In genomic region chr5:95647886-95648860, GRCh38 we compare ENCODE assay signal across 11 cellular contexts. TPM values are rescaled to one million over a fixed set of nuclear protein-coding genes. Genes with fewer than 3 reads are reported as not detected.
DNase-seq lines count a peak whose midpoint lies in the region; ATAC-seq and TF ChIP-seq lines count a peak whose summit lies in the region.
"Had no signal": no experiment of that assay in that cellular context is flagged by ENCODE, and none has a peak within 500 bp of the region (broad histone marks: within the 10 kb centered on the region; RNA-seq: fewer than 3 reads in every experiment).

No MANE protein-coding gene starts in this region.

- H3K27ac ChIP-seq in SJSA1 (0 out of 2 replicates have a peak overlapping the region, but pooled peaks have one; percentile 4), esophagus muscularis mucosa (replicated peaks in 1 of 4) (peak overlapping the region; percentile 93 to 97 (median 96)), suprapubic skin (peak overlapping the region; percentile 97)

- no peak for TF ChIP-seq CTCF in esophagus muscularis mucosa (IDR thresholded peaks at IDR 0.05)
- no peak for TF ChIP-seq CTCF in suprapubic skin (IDR thresholded peaks at IDR 0.05)
- no peak for TF ChIP-seq CTCF in glutamatergic neuron (IDR thresholded peaks at IDR 0.05; ENCODE audit: partially characterized antibody, unreplicated experiment)

- ATAC-seq in HG02840 (IDR thresholded peaks at IDR 0.05; ENCODE audit: low FRiP score, unreplicated experiment) = no peak

- TF ChIP-seq EP300 in esophagus muscularis mucosa (IDR thresholded peaks at IDR 0.05) = no peak
- no peak for TF ChIP-seq EP300 in suprapubic skin (IDR thresholded peaks at IDR 0.05)

- H3K4me1 Mint-ChIP-seq in activated naive CD4-positive, alpha-beta T cell treated with anti-CD3 and anti-CD28 coated beads for 36 hours (ENCODE audit: low read depth) = peaks cover 34% of the 10 kb centered on the region
- H3K4me1 Mint-ChIP-seq in glutamatergic neuron (ENCODE audit: low read depth, unreplicated experiment) = no peaks in the 10 kb centered on the region

- H3K9me3 Mint-ChIP-seq in activated naive CD4-positive, alpha-beta T cell treated with anti-CD3 and anti-CD28 coated beads for 36 hours = no peaks in the 10 kb centered on the region
- no peaks in the 10 kb centered on the region for H3K9me3 Mint-ChIP-seq in glutamatergic neuron (ENCODE audit: unreplicated experiment)

- intact Hi-C loops in activated naive CD4-positive, alpha-beta T cell treated with anti-CD3 and anti-CD28 coated beads for 36 hours (cut with micrococcal nuclease) = loop anchor here (1.0 to 10.0 kb wide), 9 partner anchors 64 to 1534 kb away; partner anchors contain the start of genes CAST, ERAP1 and RIOK2
- intact Hi-C loops in esophagus muscularis mucosa (cut with DNase I) = loop anchor here (5.0 to 10.0 kb wide), 2 partner anchors 84 to 687 kb away; partner anchors contain the start of gene RHOBTB3

- no peaks in the 10 kb centered on the region for H3K27me3 Mint-ChIP-seq in activated naive CD4-positive, alpha-beta T cell treated with anti-CD3 and anti-CD28 coated beads for 36 hours (ENCODE audit: low read depth)
- no peaks in the 10 kb centered on the region for H3K27me3 Mint-ChIP-seq in glutamatergic neuron (ENCODE audit: unreplicated experiment)

- H3K36me3 ChIP-seq in SJSA1 (no peaks in the 10 kb centered on the region; the same call in 1 of the 2 replicates), esophagus muscularis mucosa (peaks cover 0 to 6% (median 0%) of the 10 kb centered on the region in 4 donors), suprapubic skin (no peaks in the 10 kb centered on the region)

- H3K4me1 ChIP-seq in SJSA1 (replicated peaks) (peaks cover 18% of the 10 kb centered on the region), esophagus muscularis mucosa (peaks cover 10 to 20% (median 18%) of the 10 kb centered on the region in 4 donors), suprapubic skin (peaks cover 44% of the 10 kb centered on the region)

- no peak for DNase-seq in activated naive CD4-positive, alpha-beta T cell treated with anti-CD3 and anti-CD28 coated beads for 36 hours
- DNase-seq in activated naive CD4-positive, alpha-beta T cell (lab: John Stamatoyannopoulos, UW) = no peak
- no peak for DNase-seq in SJSA1 (ENCODE audit: low read depth in 1 of 2, low spot score in 2 of 2)
- DNase-seq in esophagus muscularis mucosa (ENCODE audit: extremely low spot score) = no peak
- no peak for DNase-seq in suprapubic skin (ENCODE audit: low spot score in 2 of 2)
- DNase-seq in effector CD8-positive, alpha-beta T cell (lab: John Stamatoyannopoulos, UW) = no peak
- DNase-seq in glutamatergic neuron = no peak
- DNase-seq: NCI-H2171 had no signal

- no peak overlapping the region for H3K4me3 ChIP-seq in SJSA1
- peak overlapping the region in 1 of 4 donors; percentile 63 for H3K4me3 ChIP-seq in esophagus muscularis mucosa
- no peak overlapping the region for H3K4me3 ChIP-seq in suprapubic skin

- peak overlapping the region; percentile 9 for H3K27ac Mint-ChIP-seq in activated naive CD4-positive, alpha-beta T cell treated with anti-CD3 and anti-CD28 coated beads for 36 hours
- no peak overlapping the region for H3K27ac Mint-ChIP-seq in glutamatergic neuron (ENCODE audit: unreplicated experiment)

- WGBS in esophagus muscularis mucosa = 86% methylated on average over 12 of the region's 12 CpGs
- WGBS in suprapubic skin = 77% methylated on average over 12 of the region's 12 CpGs

- no peaks in the 10 kb centered on the region for H3K9me3 ChIP-seq in SJSA1 (replicated peaks)
- no peaks in the 10 kb centered on the region for H3K9me3 ChIP-seq in esophagus muscularis mucosa
- H3K9me3 ChIP-seq in suprapubic skin = no peaks in the 10 kb centered on the region

- CTCF ChIA-PET in activated naive CD4-positive, alpha-beta T cell treated with anti-CD3 and anti-CD28 coated beads for 36 hours (lab: Charles Lee) = interaction anchor here (1.1 to 7.3 kb wide), 7 partner anchors 16 to 954 kb away, joined by 3 to 63 read pairs (median 6); no protein-coding TSS in a partner anchor

- H3K27me3 ChIP-seq in SJSA1 (replicated peaks) (no peaks in the 10 kb centered on the region), esophagus muscularis mucosa (no peaks in the 10 kb centered on the region), suprapubic skin (no peaks in the 10 kb centered on the region)

- H3K36me3 Mint-ChIP-seq in activated naive CD4-positive, alpha-beta T cell treated with anti-CD3 and anti-CD28 coated beads for 36 hours (ENCODE audit: low read depth) = peaks cover 3% of the 10 kb centered on the region
- H3K36me3 Mint-ChIP-seq in glutamatergic neuron (ENCODE audit: unreplicated experiment) = no peaks in the 10 kb centered on the region

- TF ChIP-seq POLR2A in esophagus muscularis mucosa (IDR thresholded peaks at IDR 0.05; ENCODE audit: low read depth) (no peak), suprapubic skin (IDR thresholded peaks at IDR 0.05) (no peak)

- peak overlapping the region; percentile 43 for H3K4me3 Mint-ChIP-seq in activated naive CD4-positive, alpha-beta T cell treated with anti-CD3 and anti-CD28 coated beads for 36 hours
- H3K4me3 Mint-ChIP-seq in glutamatergic neuron (ENCODE audit: unreplicated experiment) = no peak overlapping the region

RNA-seq across cellular contexts. Expression of gene RFESD, which starts 1.6 kb away (rescaled TPM):
- 1 to 10 TPM; 9.1 to 9.7 TPM for total RNA-seq in activated naive CD4-positive, alpha-beta T cell treated with anti-CD3 and anti-CD28 coated beads for 36 hours
- 0.72 and 1.7 TPM in 2 replicates for total RNA-seq in SJSA1 (2014; rRNA removed; shearing (Covaris generic))
- total RNA-seq in esophagus muscularis mucosa = 1 to 10 TPM in 1 of 4 donors, under 1 TPM in 3; 0.63 to 1.7 (median 0.84) TPM
- 1 to 10 TPM; 3.5 to 7.6 (median 4.6) TPM for total RNA-seq in suprapubic skin
- 1.1 TPM for total RNA-seq in glutamatergic neuron (ENCODE audit: unreplicated experiment)

RNA-seq across cellular contexts. Expression of gene GPR150, which starts 28.3 kb away (rescaled TPM):
- total RNA-seq in activated naive CD4-positive, alpha-beta T cell treated with anti-CD3 and anti-CD28 coated beads for 36 hours = under 1 TPM; 0.64 to 0.94 TPM
- 0.18 TPM in 1 of 2 replicates, not detected in the other for total RNA-seq in SJSA1 (2014; rRNA removed; shearing (Covaris generic))
- total RNA-seq in esophagus muscularis mucosa (1 to 10 TPM in 1 of 4 donors, under 1 TPM in 2, not detected in 1; 0.42 to 1.1 (median 0.92) TPM), suprapubic skin (under 1 TPM in 3 of 4 donors, not detected in 1; 0.48 to 0.60 (median 0.57) TPM), glutamatergic neuron (ENCODE audit: unreplicated experiment) (not detected)
- total RNA-seq: H1 had no signal

RNA-seq across cellular contexts. Expression of gene SPATA9, which starts 34.6 kb away (rescaled TPM):
- not detected for total RNA-seq in activated naive CD4-positive, alpha-beta T cell treated with anti-CD3 and anti-CD28 coated beads for 36 hours
- total RNA-seq in SJSA1 (2014; rRNA removed; shearing (Covaris generic)) = 0.56 and 1.4 TPM in 2 replicates
- total RNA-seq in esophagus muscularis mucosa = not detected
- total RNA-seq in suprapubic skin = not detected
- total RNA-seq in glutamatergic neuron (ENCODE audit: unreplicated experiment) = not detected
- total RNA-seq: H1, lung microvascular endothelial cell had no signal

Comparison
In these comparisons a context has a peak if more than half of its experiments do, and no peak if none do; other contexts are left out.
1. H3K27ac ChIP-seq: peak in every context shown above with its lines; median percentile 97 in suprapubic skin; 96 in esophagus muscularis mucosa; 4 in SJSA1.